In genomic region chr1:202540448-202540847, GRCh38 we compare ENCODE assay signal across 1 cellular context.
TF ChIP-seq lines count a peak whose summit lies in the region.

No MANE protein-coding gene starts in this region.

TF ChIP-seq in IMR-90, 13 proteins besides CTCF, POLR2A, EP300 and RAD21:
- TF ChIP-seq ELK1 (IDR thresholded peaks at IDR 0.05; ENCODE audit: borderline replicate concordance, low read depth, low read length): no peak
- no peak for TF ChIP-seq NFE2L2 (IDR thresholded peaks at IDR 0.05; ENCODE audit: low read depth, low read length)
- TF ChIP-seq SMC3 (IDR thresholded peaks at IDR 0.05; ENCODE audit: low read depth, low read length): no peak
- TF ChIP-seq RFX5 (IDR thresholded peaks at IDR 0.05; ENCODE audit: low read depth, low read length): no peak
- TF ChIP-seq, protein P1, sequence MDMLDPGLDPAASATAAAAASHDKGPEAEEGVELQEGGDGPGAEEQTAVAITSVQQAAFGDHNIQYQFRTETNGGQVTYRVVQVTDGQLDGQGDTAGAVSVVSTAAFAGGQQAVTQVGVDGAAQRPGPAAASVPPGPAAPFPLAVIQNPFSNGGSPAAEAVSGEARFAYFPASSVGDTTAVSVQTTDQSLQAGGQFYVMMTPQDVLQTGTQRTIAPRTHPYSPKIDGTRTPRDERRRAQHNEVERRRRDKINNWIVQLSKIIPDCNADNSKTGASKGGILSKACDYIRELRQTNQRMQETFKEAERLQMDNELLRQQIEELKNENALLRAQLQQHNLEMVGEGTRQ (IDR thresholded peaks at IDR 0.05; ENCODE audit: low read depth, low read length): no peak
- no peak for TF ChIP-seq MAZ (IDR thresholded peaks at IDR 0.05; ENCODE audit: borderline replicate concordance, low read depth, low read length)
